In genomic region chr3:27712136-27713065, GRCh38 we compare ENCODE assay signal across 8 cellular contexts. TPM values are rescaled to one million over a fixed set of nuclear protein-coding genes. Genes with fewer than 3 reads are reported as not detected.
DNase-seq lines count a peak whose midpoint lies in the region; ATAC-seq, FAIRE-seq and TF ChIP-seq lines count a peak whose summit lies in the region.

No MANE protein-coding gene starts in this region.

- H3K9me3 ChIP-seq in neural progenitor cell (ENCODE audit: low read depth) = no peaks in the 10 kb centered on the region

- no peaks in the 10 kb centered on the region for H3K36me3 ChIP-seq in neural progenitor cell

- peaks cover 21% of the 10 kb centered on the region for H3K4me1 ChIP-seq in neural progenitor cell

- no peak overlapping the region for H3K9ac ChIP-seq in neural progenitor cell

- H3K4me3 ChIP-seq in neural progenitor cell = peak overlapping the region; percentile 39

- H3K36me3 Mint-ChIP-seq in neural progenitor cell = no peaks in the 10 kb centered on the region

- H3K79me2 ChIP-seq in neural progenitor cell (ENCODE audit: low read depth) = no peaks in the 10 kb centered on the region

- H3K27ac ChIP-seq in neural progenitor cell = no peak overlapping the region

- no peak overlapping the region for H2AFZ ChIP-seq in neural progenitor cell (replicated peaks)

- peaks cover under 1% of the 10 kb centered on the region for H3K9me3 Mint-ChIP-seq in neural progenitor cell

- no peak overlapping the region for H3K27ac Mint-ChIP-seq in neural progenitor cell

- FAIRE-seq in D721Med (lab: Jason Lieb, UNC) (no peak), HTR-8/SVneo (lab: Jason Lieb, UNC) (no peak)

- peak overlapping the region; percentile 90 for H3K4me3 Mint-ChIP-seq in neural progenitor cell

- peaks cover 29% of the 10 kb centered on the region for H3F3A ChIP-seq in neural progenitor cell (ENCODE audit: low read depth)

- peak; percentile 97 for ATAC-seq in GM21390 (IDR thresholded peaks at IDR 0.05; ENCODE audit: unreplicated experiment)

- peaks cover 53% of the 10 kb centered on the region for H4K20me1 ChIP-seq in neural progenitor cell (ENCODE audit: low read depth)

- TF ChIP-seq CTCF in D721Med (IDR thresholded peaks at IDR 0.05; ENCODE audit: insufficient read depth, missing control alignments) = peak; percentile 79
- peak; percentile 76 for TF ChIP-seq CTCF in neural progenitor cell (IDR thresholded peaks at IDR 0.05)

- peaks cover 100% of the 10 kb centered on the region for H3K27me3 ChIP-seq in neural progenitor cell

- peaks cover 53% of the 10 kb centered on the region for H3K27me3 Mint-ChIP-seq in neural progenitor cell (ENCODE audit: insufficient read depth, low read depth)

- no peak for DNase-seq in D721Med (ENCODE audit: insufficient read length, low spot score)
- peak; percentile 81 for DNase-seq in HTR-8/SVneo (ENCODE audit: insufficient read length, low spot score)
- peak; percentile 76 for DNase-seq in RKO (ENCODE audit: low spot score)
- peak; percentile 69 for DNase-seq in activated effector memory CD4-positive, alpha-beta T cell treated with Interleukin-2 at 50 U/mL for 16 hours
- peak; percentile 71 for DNase-seq in fibroblast of the conjunctiva (ENCODE audit: low read depth)
- DNase-seq in neural progenitor cell (ENCODE audit: low spot score) = peak; percentile 88
- peak; percentile 68 for DNase-seq in stromal cell of bone marrow (ENCODE audit: low read depth)

- H3K4me2 ChIP-seq in neural progenitor cell = peak overlapping the region; percentile 71

- H3K4me1 Mint-ChIP-seq in neural progenitor cell = peaks cover 34% of the 10 kb centered on the region

RNA-seq across cellular contexts. Expression of gene EOMES, which starts 9.7 kb away (rescaled TPM):
- not detected in 2 replicates for total RNA-seq in neural progenitor cell (ENCODE audit: low replicate concordance)
